21 cellular contexts compared by ENCODE assay signal in the genomic region with DNA sequence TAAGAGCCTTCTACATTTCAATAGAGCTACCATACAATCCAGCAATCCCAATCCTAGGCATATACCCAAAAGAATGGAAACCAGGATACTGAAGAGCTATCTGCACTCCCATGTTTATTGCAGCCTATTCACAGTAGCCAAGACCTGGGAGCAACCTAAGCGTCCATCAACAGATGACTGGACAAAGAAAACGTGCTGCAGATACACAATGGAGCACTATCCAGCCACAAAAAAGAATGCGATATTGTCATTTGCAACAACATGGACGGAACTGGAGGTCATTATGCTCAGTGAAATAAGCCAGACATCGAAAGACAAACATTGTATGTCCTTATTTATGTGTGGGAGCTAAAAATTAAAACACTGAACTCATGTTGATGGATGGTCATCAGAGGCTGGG.
"Had no signal": no experiment of that assay in that cellular context is flagged by ENCODE, and none has a peak within 500 bp of the region (broad histone marks: within the 10 kb centered on the region; RNA-seq: fewer than 3 reads in every experiment).

No MANE protein-coding gene starts in this region.

- DNase-seq: colonic mucosa; effector memory CD4-positive, alpha-beta T cell; foreskin melanocyte; immature natural killer cell; mesendoderm; naive thymus-derived CD8-positive, alpha-beta T cell; nephron progenitor cell; psoas muscle; right cardiac atrium; sigmoid colon; stimulated activated CD4-positive, alpha-beta T cell treated with anti-CD3 and anti-CD28 coated beads, Interleukin-2, amount 100 ng/mL, for 24 hours; stimulated activated CD4-positive, alpha-beta T cell treated with anti-CD3 and anti-CD28 coated beads, Interleukin-4, amount 100 ng/mL, for 24 hours; testis; tibial artery had no signal

- H3K9me3 Mint-ChIP-seq: central memory CD8-positive, alpha-beta T cell; dendritic cell treated with granulocyte-macrophage colony-stimulating factor and Interleukin-4, amounts not matched to agents 40 ng/mL and 50 ng/mL, for 4 days; immature natural killer cell; naive thymus-derived CD8-positive, alpha-beta T cell; nephron progenitor cell; stimulated activated effector memory CD8-positive, alpha-beta T cell treated with anti-CD3 and anti-CD28 coated beads, Interleukin-12 subunit alpha, Interleukin-12 subunit beta, amount 100 ng/mL, for 72 hours; stimulated activated naive CD8-positive, alpha-beta T cell treated with anti-CD3 and anti-CD28 coated beads, Interleukin-15, Interleukin-2, amounts not matched to agents 100 ng/mL and 50 ng/mL, for 24 hours; type B pancreatic cell had no signal

- H3K27ac ChIP-seq: colonic mucosa, esophagus muscularis mucosa, psoas muscle, sigmoid colon, testis, tibial artery had no signal

- H3K27ac Mint-ChIP-seq: dendritic cell treated with granulocyte-macrophage colony-stimulating factor and Interleukin-4, amounts not matched to agents 40 ng/mL and 50 ng/mL, for 4 days; immature natural killer cell; naive thymus-derived CD8-positive, alpha-beta T cell; nephron progenitor cell; stimulated activated effector memory CD8-positive, alpha-beta T cell treated with anti-CD3 and anti-CD28 coated beads, Interleukin-12 subunit alpha, Interleukin-12 subunit beta, amount 100 ng/mL, for 72 hours; stimulated activated naive CD8-positive, alpha-beta T cell treated with anti-CD3 and anti-CD28 coated beads, Interleukin-15, Interleukin-2, amounts not matched to agents 100 ng/mL and 50 ng/mL, for 24 hours; type B pancreatic cell had no signal

- H3K27me3 Mint-ChIP-seq: central memory CD8-positive, alpha-beta T cell; dendritic cell treated with granulocyte-macrophage colony-stimulating factor and Interleukin-4, amounts not matched to agents 40 ng/mL and 50 ng/mL, for 4 days; naive thymus-derived CD8-positive, alpha-beta T cell; stimulated activated naive CD8-positive, alpha-beta T cell treated with anti-CD3 and anti-CD28 coated beads, Interleukin-15, Interleukin-2, amounts not matched to agents 100 ng/mL and 50 ng/mL, for 24 hours; type B pancreatic cell had no signal

- H3K36me3 Mint-ChIP-seq: immature natural killer cell; stimulated activated effector memory CD8-positive, alpha-beta T cell treated with anti-CD3 and anti-CD28 coated beads, Interleukin-12 subunit alpha, Interleukin-12 subunit beta, amount 100 ng/mL, for 72 hours; type B pancreatic cell had no signal

- H3K27me3 ChIP-seq: colonic mucosa, esophagus muscularis mucosa, sigmoid colon, testis, tibial artery had no signal

- H3K4me3 Mint-ChIP-seq: central memory CD8-positive, alpha-beta T cell; dendritic cell treated with granulocyte-macrophage colony-stimulating factor and Interleukin-4, amounts not matched to agents 40 ng/mL and 50 ng/mL, for 4 days; immature natural killer cell; naive thymus-derived CD8-positive, alpha-beta T cell; nephron progenitor cell; stimulated activated effector memory CD8-positive, alpha-beta T cell treated with anti-CD3 and anti-CD28 coated beads, Interleukin-12 subunit alpha, Interleukin-12 subunit beta, amount 100 ng/mL, for 72 hours; stimulated activated naive CD8-positive, alpha-beta T cell treated with anti-CD3 and anti-CD28 coated beads, Interleukin-15, Interleukin-2, amounts not matched to agents 100 ng/mL and 50 ng/mL, for 24 hours; type B pancreatic cell had no signal

- H3K4me1 Mint-ChIP-seq: central memory CD8-positive, alpha-beta T cell had no signal

- H3K4me3 ChIP-seq: colonic mucosa, esophagus muscularis mucosa, lung, psoas muscle, sigmoid colon, testis, tibial artery had no signal

- ATAC-seq: naive thymus-derived CD8-positive, alpha-beta T cell; psoas muscle; stimulated activated effector memory CD8-positive, alpha-beta T cell treated with anti-CD3 and anti-CD28 coated beads, Interleukin-12 subunit alpha, Interleukin-12 subunit beta, amount 100 ng/mL, for 72 hours had no signal
